In genomic region chr14:21317433-21317832, GRCh38 we compare ENCODE assay signal across 18 cellular contexts. TPM values are rescaled to one million over a fixed set of nuclear protein-coding genes. Genes with fewer than 3 reads are reported as not detected.
DNase-seq lines count a peak whose midpoint lies in the region; ATAC-seq, FAIRE-seq and TF ChIP-seq lines count a peak whose summit lies in the region.
"Had no signal": no experiment of that assay in that cellular context is flagged by ENCODE, and none has a peak within 500 bp of the region (broad histone marks: within the 10 kb centered on the region; RNA-seq: fewer than 3 reads in every experiment).

No MANE protein-coding gene starts in this region.

- H3K27ac ChIP-seq in H1 (ENCODE audit: low read depth, low read length), result no peak overlapping the region
- no peak overlapping the region for H3K27ac ChIP-seq in mammary epithelial cell (ENCODE audit: insufficient read depth, low read depth, low read length)

- in situ Hi-C loops in mammary epithelial cell (cut with MboI; ENCODE audit: low sequenced_read_pairs in 2 of 2), result no loop called here

- H3K23me2 ChIP-seq in H1 (ENCODE audit: low read depth, low read length), result peaks cover 2% of the 10 kb centered on the region; the same call in 1 of the 2 replicates

- no peak for ATAC-seq in HG02678 (IDR thresholded peaks at IDR 0.05; ENCODE audit: unreplicated experiment)
- ATAC-seq: right cardiac atrium had no signal

- H3K23ac ChIP-seq in H1 (ENCODE audit: insufficient read length), result no peak overlapping the region

- no peak overlapping the region for H2BK12ac ChIP-seq in H1 (ENCODE audit: low read depth, low read length)

- DNase-seq in GDM1 (lab: John Stamatoyannopoulos, UW), result peak; percentile 3
- DNase-seq in HEK293T (ENCODE audit: extremely low spot score), result no peak
- DNase-seq in NOMO-1 treated with dmso at 0.1 percent for 144 hours (lab: John Stamatoyannopoulos, UW; ENCODE audit: unreplicated experiment), result peak; percentile 62
- DNase-seq in H1 (ENCODE audit: low read depth in 1 of 2, low spot score in 2 of 2), result no peak
- no peak for DNase-seq in mammary epithelial cell
- DNase-seq in LoVo (ENCODE audit: low spot score), result no peak
- DNase-seq in NCI-H345 treated with DMSO at 0.1 percent for 48 hours (lab: John Stamatoyannopoulos, UW; ENCODE audit: unreplicated experiment), result no peak
- DNase-seq: central memory CD4-positive, alpha-beta T cell; DMS153; HCEC 1CT; kidney glomerular epithelial cell; NCI-H146; NCI-H526 treated with DMSO at 0.1 percent for 48 hours; right cardiac atrium; SHP77 treated with DMSO at 0.1 percent for 48 hours had no signal

- H3K9ac ChIP-seq in H1 (replicated peaks in 1 of 4; ENCODE audit: extremely low read depth in 1 of 4, low read depth in 3 of 4, low read length in 3 of 4) (no peak overlapping the region), mammary epithelial cell (ENCODE audit: insufficient read depth, low read length) (no peak overlapping the region)

- no peak overlapping the region for H2BK120ac ChIP-seq in H1 (replicated peaks; ENCODE audit: low read depth, low read length)

- no peak for TF ChIP-seq RAD21 in H1 (IDR thresholded peaks at IDR 0.05 in 1 of 2, conservative IDR thresholded peaks at IDR 0.05 in 1 of 2; ENCODE audit: low read depth in 2 of 2, low read length in 2 of 2)

- TF ChIP-seq POLR2A in H1 (IDR thresholded peaks at IDR 0.05; ENCODE audit: control extremely low read depth in 1 of 2, low read depth in 2 of 2, low read length in 2 of 2), result no peak

- H3K18ac ChIP-seq in H1 (ENCODE audit: extremely low read depth, low read length), result no peak overlapping the region

- intact Hi-C loops in mammary epithelial cell (cut with micrococcal nuclease), result no loop called here

- no peak overlapping the region for H2BK20ac ChIP-seq in H1 (ENCODE audit: low read length)

- no peaks in the 10 kb centered on the region for H3K36me3 ChIP-seq in H1 (ENCODE audit: control insufficient read depth in 2 of 4, insufficient read depth in 4 of 4, low read length in 3 of 4)
- no peaks in the 10 kb centered on the region for H3K36me3 ChIP-seq in mammary epithelial cell (ENCODE audit: insufficient read depth, low read length)

- no peak overlapping the region for H2AK5ac ChIP-seq in H1 (ENCODE audit: low read depth, low read length)

- no peak overlapping the region for H3K56ac ChIP-seq in H1 (replicated peaks; ENCODE audit: insufficient read length, low read depth, low read length)

- H2BK15ac ChIP-seq in H1 (ENCODE audit: low read length), result 0 out of 2 replicates have a peak overlapping the region, but pooled peaks have one; percentile 65

- no peak overlapping the region for H3K4ac ChIP-seq in H1 (replicated peaks; ENCODE audit: insufficient read length, low read depth, low read length)

- POLR2A ChIA-PET in HEK293T (lab: Yijun Ruan, JAX), result interaction anchor here (1.0 to 1.4 kb wide), 3 partner anchors 8 to 16 kb away, joined by 3 to 9 read pairs (median 4); no protein-coding TSS in a partner anchor
- POLR2A ChIA-PET in H1 (lab: Charles Lee; ENCODE audit: partially characterized antibody), result interaction anchor here (0.5 to 2.4 kb wide), 6 partner anchors 9 to 55 kb away, joined by 3 to 10 read pairs (median 4); no protein-coding TSS in a partner anchor

- no peaks in the 10 kb centered on the region for H4K20me1 ChIP-seq in H1 (replicated peaks in 1 of 2; ENCODE audit: control insufficient read depth in 1 of 2, insufficient read depth in 2 of 2, low read length in 2 of 2)
- no peaks in the 10 kb centered on the region for H4K20me1 ChIP-seq in mammary epithelial cell (ENCODE audit: insufficient read depth, low read length)

- TF ChIP-seq CTCF in H1 (IDR thresholded peaks at IDR 0.05; ENCODE audit: control extremely low read depth in 1 of 3, insufficient read depth in 1 of 3, low read depth in 1 of 3, low read length in 3 of 3) (no peak), mammary epithelial cell (conservative IDR thresholded peaks at IDR 0.05 in 1 of 2, IDR thresholded peaks at IDR 0.05 in 1 of 2; ENCODE audit: extremely low read depth in 1 of 2, insufficient read depth in 1 of 2, low read depth in 1 of 2, low read length in 2 of 2) (no peak)

- H4K5ac ChIP-seq in H1 (ENCODE audit: insufficient read length, low read depth, low read length), result no peak overlapping the region

- dilution Hi-C loops in mammary epithelial cell (cut with HindIII; ENCODE audit: low sequenced_read_pairs), result no loop called here

- H3K14ac ChIP-seq in H1 (ENCODE audit: insufficient read length), result no peak overlapping the region

- 94% methylated on average over 3 of the region's 3 CpGs; no CpG with 5 or more reads in 1 of the 2 experiments for WGBS in H1 (ENCODE audit: extremely low coverage in 1 of 2, insufficient coverage in 1 of 2, insufficient read length in 1 of 2, insufficient replicate concordance in 2 of 2, low coverage in 1 of 2, low lambda C conversion rate in 2 of 2, missing lambda C conversion rate in 1 of 2), 2 experiments
- 60% methylated on average over 3 of the region's 3 CpGs for WGBS in mammary epithelial cell (ENCODE audit: low coverage, missing lambda C conversion rate)

- BruUV-seq in mammary epithelial cell (replicated peaks; lab: Mats Ljungman, UMichigan), result no TSS peak

- H4K91ac ChIP-seq in H1 (replicated peaks; ENCODE audit: insufficient read length, low read length), result no peak overlapping the region

- no peak overlapping the region for H3K4me3 ChIP-seq in H1 (ENCODE audit: extremely low read depth in 1 of 4, insufficient read depth in 2 of 4, low read depth in 3 of 4, low read length in 4 of 4)
- no peak overlapping the region for H3K4me3 ChIP-seq in mammary epithelial cell (replicated peaks in 1 of 3; ENCODE audit: insufficient read depth in 1 of 3, low read depth in 2 of 3, low read length in 3 of 3)

- TF ChIP-seq EP300 in H1 (IDR thresholded peaks at IDR 0.05; ENCODE audit: borderline replicate concordance in 1 of 2, low read depth in 2 of 2, low read length in 2 of 2), result no peak

- H2AFZ ChIP-seq in H1 (ENCODE audit: low read length) (no peak overlapping the region), mammary epithelial cell (ENCODE audit: low read depth, low read length) (no peak overlapping the region)

- H3K79me1 ChIP-seq in H1 (ENCODE audit: low read depth, low read length), result no peaks in the 10 kb centered on the region

- H3K4me1 ChIP-seq in H1 (replicated peaks in 1 of 4; ENCODE audit: control insufficient read depth in 3 of 4, insufficient read depth in 4 of 4, low read length in 3 of 4), result peaks cover 0 to 2% (median 0%) of the 10 kb centered on the region in 4 experiments; a peak in 2 of 7 replicates
- H3K4me1 ChIP-seq in mammary epithelial cell (ENCODE audit: insufficient read depth, low read length), result no peaks in the 10 kb centered on the region

- no peak overlapping the region for H4K8ac ChIP-seq in H1 (ENCODE audit: extremely low read depth, insufficient read depth, low read length)

- H3K4me2 ChIP-seq in H1 (ENCODE audit: insufficient read depth in 1 of 2, low read depth in 2 of 2, low read length in 2 of 2) (no peak overlapping the region), mammary epithelial cell (ENCODE audit: insufficient read depth, low read depth, low read length) (no peak overlapping the region)

- H2BK5ac ChIP-seq in H1 (ENCODE audit: low read depth, low read length), result no peak overlapping the region

- CTCF ChIA-PET in HEK293T (lab: Yijun Ruan, JAX), result no interaction called here
- CTCF ChIA-PET in H1 (lab: Charles Lee; ENCODE audit: partially characterized antibody), result interaction anchor here (0.6 to 2.0 kb wide), 3 partner anchors 10 to 180 kb away, joined by 4 to 10 read pairs (median 4); no protein-coding TSS in a partner anchor
- CTCF ChIA-PET in mammary epithelial cell (lab: Charles Lee; ENCODE audit: low non-redundant PET), result no interaction called here

- H3K27me3 ChIP-seq in H1 (replicated peaks in 1 of 4; ENCODE audit: control insufficient read depth in 3 of 4, extremely low read depth in 1 of 4, insufficient read depth in 3 of 4, low read length in 3 of 4) (no peaks in the 10 kb centered on the region), mammary epithelial cell (ENCODE audit: insufficient read depth, low read length) (no peaks in the 10 kb centered on the region)

- no peaks in the 10 kb centered on the region for H3K79me2 ChIP-seq in H1 (ENCODE audit: control insufficient read depth in 1 of 2, insufficient read depth in 2 of 2, low read length in 2 of 2)
- H3K79me2 ChIP-seq in mammary epithelial cell (ENCODE audit: insufficient read depth, low read length), result no peaks in the 10 kb centered on the region

- H3K9me3 ChIP-seq in H1 (ENCODE audit: insufficient read depth in 2 of 2, low read depth in 1 of 2, low read length in 1 of 2) (no peaks in the 10 kb centered on the region), mammary epithelial cell (replicated peaks; ENCODE audit: insufficient read depth, low read length) (no peaks in the 10 kb centered on the region)

- no peak for FAIRE-seq in H1 (lab: Jason Lieb, UNC)
- FAIRE-seq: endothelial cell of umbilical vein, HTR-8/SVneo had no signal

TF ChIP-seq in H1, 55 proteins besides CTCF, POLR2A, EP300 and RAD21 (continues in another document):
- TF ChIP-seq TCF12 (IDR thresholded peaks at IDR 0.05; ENCODE audit: low read depth, low read length) (no peak), HDAC2 (IDR thresholded peaks at IDR 0.05; ENCODE audit: borderline replicate concordance in 1 of 2, low read depth in 2 of 2, low read length in 2 of 2) (no peak)

RNA-seq across cellular contexts. Expression of gene RPGRIP1, which starts 37.5 kb away (rescaled TPM):
- 0.63 and 0.65 TPM in 2 replicates for total RNA-seq in H1 (2021; fragmentation: NEBNext Ultra II Directional; extraction: Animal tissue kit (Norgen Biotek cat#: 25700))
- polyA plus RNA-seq in H1 (2011; rRNA removed) (0.35 and 0.36 TPM in 2 replicates), mammary epithelial cell (not detected)
- polyA plus RNA-seq in H1 (2011; cell fraction: cytosol; rRNA removed), result 0.72 TPM
- polyA plus RNA-seq in H1 (2011; cell fraction: nucleus; rRNA removed), result 2.9 TPM
- polyA plus RNA-seq in H1 (2012, experiment 1 of 2), result 0.42 to 1.3 TPM (median 0.80 TPM) in 4 replicates
- not detected for polyA plus RNA-seq in H1 (2012, experiment 2 of 2)
- 0.41 TPM for polyA plus RNA-seq in H1 (2013, experiment 1 of 2)
- polyA plus RNA-seq in H1 (2013, experiment 2 of 2), result 0.57 TPM
- polyA minus RNA-seq in H1 (2011; rRNA and poly(A)+ RNA removed), result 0.39 and 0.73 TPM in 2 replicates
- polyA minus RNA-seq in H1 (2011; cell fraction: cytosol; rRNA and poly(A)+ RNA removed), result 0.66 TPM
- 1.4 TPM for polyA minus RNA-seq in H1 (2011; cell fraction: nucleus; rRNA and poly(A)+ RNA removed)
- total RNA-seq in mammary epithelial cell, result under 1 TPM in 1 of 2 donors, not detected in 1; under 0.01 TPM
- not detected for polyA minus RNA-seq in mammary epithelial cell
- total RNA-seq: endothelial cell of umbilical vein had no signal
- polyA plus RNA-seq: endothelial cell of umbilical vein had no signal

RNA-seq across cellular contexts. Expression of gene HNRNPC, which starts 48.2 kb away (rescaled TPM):
- 1,203 and 1,207 TPM in 2 replicates for total RNA-seq in H1 (2021; fragmentation: NEBNext Ultra II Directional; extraction: Animal tissue kit (Norgen Biotek cat#: 25700))
- polyA plus RNA-seq in H1 (2011; rRNA removed), result 517 and 781 TPM in 2 replicates
- polyA plus RNA-seq in H1 (2011; cell fraction: cytosol; rRNA removed), result 991 TPM
- 525 TPM for polyA plus RNA-seq in H1 (2011; cell fraction: nucleus; rRNA removed)
- 1,009 to 1,132 TPM (median 1,111 TPM) in 4 replicates for polyA plus RNA-seq in H1 (2012, experiment 1 of 2)
- polyA plus RNA-seq in H1 (2012, experiment 2 of 2), result 778 TPM
- 1,012 TPM for polyA plus RNA-seq in H1 (2013, experiment 1 of 2)
- 1,024 TPM for polyA plus RNA-seq in H1 (2013, experiment 2 of 2)
- polyA minus RNA-seq in H1 (2011; rRNA and poly(A)+ RNA removed), result 1,077 and 1,234 TPM in 2 replicates
- polyA minus RNA-seq in H1 (2011; cell fraction: cytosol; rRNA and poly(A)+ RNA removed), result 399 TPM
- polyA minus RNA-seq in H1 (2011; cell fraction: nucleus; rRNA and poly(A)+ RNA removed), result 779 TPM
- 100 to 1,000 TPM; 471 to 576 TPM for total RNA-seq in mammary epithelial cell
- 484 TPM for polyA plus RNA-seq in mammary epithelial cell
- polyA minus RNA-seq in mammary epithelial cell, result 552 TPM

Comparison
In these comparisons a context has a peak if more than half of its experiments do, and no peak if none do; other contexts are left out.
1. DNase-seq: peak in GDM1 (single experiment) and NOMO-1 treated with dmso at 0.1 percent for 144 hours (single experiment); none in HEK293T (single experiment), H1 (0 of 2), mammary epithelial cell (single experiment), LoVo (single experiment) and NCI-H345 treated with DMSO at 0.1 percent for 48 hours (single experiment).